11 cellular contexts compared by ENCODE assay signal in genomic region chr15:68608206-68608843, GRCh38. TPM values are rescaled to one million over a fixed set of nuclear protein-coding genes. Genes with fewer than 3 reads are reported as not detected.
DNase-seq lines count a peak whose midpoint lies in the region; ATAC-seq and TF ChIP-seq lines count a peak whose summit lies in the region.
"Had no signal": no experiment of that assay in that cellular context is flagged by ENCODE, and none has a peak within 500 bp of the region (broad histone marks: within the 10 kb centered on the region; RNA-seq: fewer than 3 reads in every experiment).

No MANE protein-coding gene starts in this region.

- no peak overlapping the region for H3K27ac ChIP-seq in colonic mucosa
- H3K27ac ChIP-seq in rectal smooth muscle tissue (ENCODE audit: low read depth, low read length) = peak overlapping the region; percentile 18
- H3K27ac ChIP-seq: PC-9 had no signal

- H3K9ac ChIP-seq in colonic mucosa (ENCODE audit: low read depth in 2 of 2, low read length in 2 of 2) (no peak overlapping the region), rectal smooth muscle tissue (ENCODE audit: low read length) (no peak overlapping the region)

- no peaks in the 10 kb centered on the region for H3K9me3 ChIP-seq in colonic mucosa

- no peak for TF ChIP-seq CTCF in colonic mucosa (IDR thresholded peaks at IDR 0.05)

- intact Hi-C loops in colonic mucosa (cut with DNase I) = no loop called here

- DNase-seq in C1 segment of cervical spinal cord (lab: John Stamatoyannopoulos, UW) (peak in 12 of 14 donors; percentile 48 to 87 (median 64)), colonic mucosa (peak; percentile 38), hypothalamus (lab: John Stamatoyannopoulos, UW) (peak in 34 of 51 donors; percentile 29 to 81 (median 58)), KG1 (lab: John Stamatoyannopoulos, UW) (no peak), SIG-M5 (lab: John Stamatoyannopoulos, UW) (no peak), DMS 273 (lab: John Stamatoyannopoulos, UW; ENCODE audit: unreplicated experiment) (no peak)
- DNase-seq: activated CD4-positive, CD25-positive, alpha-beta regulatory T cell; activated naive CD4-positive, alpha-beta T cell treated with anti-CD3 and anti-CD28 coated beads for 36 hours; PC-9 had no signal

- H3K4me1 ChIP-seq in colonic mucosa (no peaks in the 10 kb centered on the region), rectal smooth muscle tissue (ENCODE audit: control insufficient read depth, insufficient read depth, low read length) (peaks cover 9% of the 10 kb centered on the region)

- H3K36me3 ChIP-seq in colonic mucosa (no peaks in the 10 kb centered on the region), rectal smooth muscle tissue (ENCODE audit: control insufficient read depth, insufficient read depth, low read length) (no peaks in the 10 kb centered on the region)

- H3K4me3 ChIP-seq in colonic mucosa (no peak overlapping the region), rectal smooth muscle tissue (ENCODE audit: low read length) (no peak overlapping the region)
- H3K4me3 ChIP-seq: PC-9 had no signal

- ATAC-seq in HG03432 (IDR thresholded peaks at IDR 0.05; ENCODE audit: unreplicated experiment) = no peak

- H3K27me3 ChIP-seq in colonic mucosa (no peaks in the 10 kb centered on the region), rectal smooth muscle tissue (ENCODE audit: control insufficient read depth, insufficient read depth, low read length) (no peaks in the 10 kb centered on the region)

RNA-seq across cellular contexts. Expression of gene CORO2B, which starts 29.5 kb away (rescaled TPM):
- 1 to 10 TPM in 1 of 2 donors, under 1 TPM in 1; 0.77 to 1.2 TPM for total RNA-seq in colonic mucosa
- total RNA-seq: activated naive CD4-positive, alpha-beta T cell treated with anti-CD3 and anti-CD28 coated beads for 36 hours had no signal

Comparison
In these comparisons a context has a peak if more than half of its experiments do, and no peak if none do; other contexts are left out.
1. DNase-seq: peak in C1 segment of cervical spinal cord (12 of 14), colonic mucosa (single experiment) and hypothalamus (34 of 51); none in KG1 (single experiment), SIG-M5 (single experiment) and DMS 273 (single experiment).